1 cellular context compared by ENCODE assay signal in genomic region chr11:128576555-128576954, GRCh38.
A peak's percentile ranks its signal among the peaks of the same experiment; 100 is the strongest.
TF ChIP-seq lines count a peak whose summit lies in the region.

No MANE protein-coding gene starts in this region.

TF ChIP-seq in H1, 55 proteins besides CTCF, POLR2A, EP300 and RAD21:
- TF ChIP-seq HDAC6 (IDR thresholded peaks at IDR 0.05; ENCODE audit: low read depth, low read length) (no peak), MAX (IDR thresholded peaks at IDR 0.05) (peak; percentile 20; the same call in 1 of the 2 replicates)
TF ChIP-seq in H1: peak in this region for 1.
